In the genomic region with DNA sequence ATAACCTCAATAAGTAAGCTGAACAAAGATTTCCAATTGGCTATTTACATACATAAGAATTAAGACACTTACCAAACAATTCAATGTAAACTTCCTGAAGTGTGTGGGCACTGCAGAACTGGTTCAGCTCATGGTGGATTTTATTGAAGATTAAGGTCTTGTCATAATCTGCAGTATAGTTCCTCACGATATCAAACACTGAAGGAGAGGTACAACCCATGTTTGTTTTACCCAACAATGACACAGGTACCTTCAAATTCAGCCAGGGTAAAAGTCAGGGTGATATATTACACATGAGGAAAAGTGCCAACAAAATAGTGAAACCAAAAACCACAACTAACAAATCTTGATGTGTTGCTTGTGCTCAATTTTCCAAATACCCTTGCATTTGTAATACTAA, we compare ENCODE assay signal across 1 cellular context.
TF ChIP-seq lines count a peak whose summit lies in the region.

No MANE protein-coding gene starts in this region.

TF ChIP-seq in H1, 55 proteins besides CTCF, POLR2A, EP300 and RAD21:
- TF ChIP-seq SP2 (IDR thresholded peaks at IDR 0.05; ENCODE audit: low read length): no peak
- TF ChIP-seq EZH2 (IDR thresholded peaks at IDR 0.05; ENCODE audit: low read depth, low read length, severe bottlenecking): no peak
- no peak for TF ChIP-seq SIRT6 (IDR thresholded peaks at IDR 0.05; ENCODE audit: low read length)
- TF ChIP-seq FOSL1 (IDR thresholded peaks at IDR 0.05; ENCODE audit: insufficient read depth, low read depth, low read length): no peak
- TF ChIP-seq BRCA1 (IDR thresholded peaks at IDR 0.05; ENCODE audit: low read depth, low read length): no peak
- TF ChIP-seq SIN3A (conservative IDR thresholded peaks at IDR 0.05 in 1 of 2, IDR thresholded peaks at IDR 0.05 in 1 of 2; ENCODE audit: low read depth in 1 of 2, low read length in 2 of 2): no peak
- no peak for TF ChIP-seq NANOG (IDR thresholded peaks at IDR 0.05; ENCODE audit: insufficient read depth, low read depth, low read length, poor library complexity, severe bottlenecking)
- TF ChIP-seq ASH2L (IDR thresholded peaks at IDR 0.05; ENCODE audit: low read length): no peak
- TF ChIP-seq SP4 (IDR thresholded peaks at IDR 0.05; ENCODE audit: low read length): no peak
- TF ChIP-seq, protein P1, sequence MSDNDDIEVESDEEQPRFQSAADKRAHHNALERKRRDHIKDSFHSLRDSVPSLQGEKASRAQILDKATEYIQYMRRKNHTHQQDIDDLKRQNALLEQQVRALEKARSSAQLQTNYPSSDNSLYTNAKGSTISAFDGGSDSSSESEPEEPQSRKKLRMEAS (IDR thresholded peaks at IDR 0.05): no peak
- TF ChIP-seq RBBP5 (IDR thresholded peaks at IDR 0.05; ENCODE audit: borderline replicate concordance, low read depth, low read length): no peak
- TF ChIP-seq ZNF274 (IDR thresholded peaks at IDR 0.05; ENCODE audit: borderline replicate concordance, extremely low read depth, low read length): no peak
- no peak for TF ChIP-seq CBX5 (IDR thresholded peaks at IDR 0.05; ENCODE audit: low read depth, low read length)
- no peak for TF ChIP-seq CHD1 (IDR thresholded peaks at IDR 0.05; ENCODE audit: low read depth, low read length)
- TF ChIP-seq, protein P2, sequence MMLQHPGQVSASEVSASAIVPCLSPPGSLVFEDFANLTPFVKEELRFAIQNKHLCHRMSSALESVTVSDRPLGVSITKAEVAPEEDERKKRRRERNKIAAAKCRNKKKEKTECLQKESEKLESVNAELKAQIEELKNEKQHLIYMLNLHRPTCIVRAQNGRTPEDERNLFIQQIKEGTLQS (IDR thresholded peaks at IDR 0.05; ENCODE audit: insufficient read depth, low read depth, low read length): no peak
- TF ChIP-seq TCF12 (IDR thresholded peaks at IDR 0.05; ENCODE audit: low read depth, low read length): no peak
- no peak for TF ChIP-seq BCL11A (IDR thresholded peaks at IDR 0.05; ENCODE audit: low read depth in 2 of 2, low read length in 2 of 2)
- TF ChIP-seq SAP30 (IDR thresholded peaks at IDR 0.05; ENCODE audit: insufficient read depth, insufficient replicate concordance, low read length): no peak
- no peak for TF ChIP-seq SUZ12 (IDR thresholded peaks at IDR 0.05; ENCODE audit: low read length)
